In genomic region chr6:30264731-30265130, GRCh38 we compare ENCODE assay signal across 21 cellular contexts. TPM values are rescaled to one million over a fixed set of nuclear protein-coding genes. Genes with fewer than 3 reads are reported as not detected.
DNase-seq lines count a peak whose midpoint lies in the region; ATAC-seq and TF ChIP-seq lines count a peak whose summit lies in the region.
"Had no signal": no experiment of that assay in that cellular context is flagged by ENCODE, and none has a peak within 500 bp of the region (broad histone marks: within the 10 kb centered on the region; RNA-seq: fewer than 3 reads in every experiment).

No MANE protein-coding gene starts in this region.

- peaks cover 4% of the 10 kb centered on the region for H3K9me3 ChIP-seq in trophoblast cell (ENCODE audit: insufficient read depth, low read depth, low read length)
- H3K9me3 ChIP-seq: breast epithelium, SJCRH30, tibial nerve had no signal

- TF ChIP-seq CTCF in fibroblast of mammary gland (conservative IDR thresholded peaks at IDR 0.05; ENCODE audit: control insufficient read depth, insufficient read depth, low read depth, low read length) (no peak), coronary artery (IDR thresholded peaks at IDR 0.05) (no peak)

- in situ Hi-C loops in G401 (cut with HindIII; ENCODE audit: low sequenced_read_pairs), result no loop called here

- no peak overlapping the region for H2BK5ac ChIP-seq in trophoblast cell (ENCODE audit: low read depth, low read length, poor library complexity)

- H3K23ac ChIP-seq in trophoblast cell (ENCODE audit: low read length), result no peak overlapping the region

- ATAC-seq in HG03354 (IDR thresholded peaks at IDR 0.05; ENCODE audit: poor library complexity, severe bottlenecking, unreplicated experiment), result no peak
- ATAC-seq in GM21360 (IDR thresholded peaks at IDR 0.05; ENCODE audit: unreplicated experiment), result no peak
- ATAC-seq: activated CD8-positive, alpha-beta T cell treated with anti-CD3 and anti-CD28 coated beads for 36 hours; PC-3 had no signal

- no peak overlapping the region for H2BK120ac ChIP-seq in trophoblast cell (ENCODE audit: insufficient read depth, low read length, poor library complexity)

- no peak overlapping the region for H3K14ac ChIP-seq in trophoblast cell (ENCODE audit: low read length)

- no peak overlapping the region for H4K8ac ChIP-seq in trophoblast cell (ENCODE audit: low read depth, low read length)

- peaks cover 0 to 8% of the 10 kb centered on the region in 2 experiments for H3K36me3 ChIP-seq in trophoblast cell (ENCODE audit: control insufficient read depth in 1 of 2, insufficient read depth in 2 of 2, low read length in 2 of 2)
- H3K36me3 ChIP-seq: breast epithelium, SJCRH30 had no signal

- no peak overlapping the region for H3K4me3 ChIP-seq in fibroblast of mammary gland (ENCODE audit: control insufficient read depth, low read depth, low read length)
- H3K4me3 ChIP-seq in trophoblast cell (ENCODE audit: low read depth, low read length), result no peak overlapping the region
- no peak overlapping the region for H3K4me3 ChIP-seq in coronary artery
- H3K4me3 ChIP-seq: breast epithelium, SJCRH30, tibial nerve had no signal

- peaks cover 2% of the 10 kb centered on the region for H3K79me2 ChIP-seq in trophoblast cell (ENCODE audit: control insufficient read depth, insufficient read depth, low read length, poor library complexity)

- H3K18ac ChIP-seq in trophoblast cell (ENCODE audit: low read length), result no peak overlapping the region

- H3K4me2 ChIP-seq in trophoblast cell (ENCODE audit: low read length), result no peak overlapping the region

- H3K9ac ChIP-seq in trophoblast cell (ENCODE audit: low read length), result no peak overlapping the region

- H4K12ac ChIP-seq in trophoblast cell (ENCODE audit: low read depth, low read length), result no peak overlapping the region

- DNase-seq in G401 (ENCODE audit: low spot score), result peak; percentile 20
- DNase-seq in amniotic epithelial cell (ENCODE audit: low read depth), result peak; percentile 10
- peak; percentile 42 for DNase-seq in fibroblast of mammary gland (ENCODE audit: low read depth)
- peak; percentile 21 to 64 for DNase-seq in trophoblast cell
- no peak for DNase-seq in activated naive CD4-positive, alpha-beta T cell (lab: John Stamatoyannopoulos, UW)
- DNase-seq in coronary artery (ENCODE audit: low spot score), result no peak
- DNase-seq: activated B cell treated with CpG ODN at 0.5 μM for 24 hours; activated CD8-positive, alpha-beta T cell treated with anti-CD3 and anti-CD28 coated beads for 36 hours; activated naive CD4-positive, alpha-beta T cell treated with anti-CD3 and anti-CD28 coated beads, Interleukin-2, amount 50 U/mL, for 16 hours; activated T-cell treated with anti-CD3 and anti-CD28 coated beads, Interleukin-2, amount 50 U/mL, for 24 hours; H7; NCI-H146; NCI-H82; PC-3; retina; SJCRH30 had no signal

- H4K91ac ChIP-seq in trophoblast cell (ENCODE audit: low read depth, low read length), result no peak overlapping the region

- no peak overlapping the region for H2AFZ ChIP-seq in trophoblast cell (ENCODE audit: insufficient read depth, low read length, poor library complexity)

- H3K27ac ChIP-seq in trophoblast cell (ENCODE audit: low read depth, low read length), result no peak overlapping the region
- no peak overlapping the region for H3K27ac ChIP-seq in coronary artery
- H3K27ac ChIP-seq: breast epithelium, epithelial cell of prostate, SJCRH30, tibial nerve had no signal

- H3K4me1 ChIP-seq in trophoblast cell (ENCODE audit: control insufficient read depth in 1 of 2, insufficient read depth in 2 of 2, low read length in 2 of 2), result peaks cover 10 to 13% of the 10 kb centered on the region in 2 experiments
- H3K4me1 ChIP-seq: breast epithelium, SJCRH30 had no signal

- no peak overlapping the region for H3K4ac ChIP-seq in trophoblast cell (ENCODE audit: low read depth, low read length)

- H2BK12ac ChIP-seq in trophoblast cell (ENCODE audit: low read length), result no peak overlapping the region

- WGBS in trophoblast cell (ENCODE audit: extremely low coverage, insufficient coverage, insufficient read length), result no CpG with 5 or more reads among the region's 7 CpGs

- no peak overlapping the region for H2AK5ac ChIP-seq in trophoblast cell (ENCODE audit: low read length)

- H3K79me1 ChIP-seq in trophoblast cell (ENCODE audit: low read length), result peaks cover 1% of the 10 kb centered on the region

- H3K27me3 ChIP-seq in trophoblast cell (ENCODE audit: insufficient read depth, low read length), result peaks cover 4% of the 10 kb centered on the region
- H3K27me3 ChIP-seq: breast epithelium, SJCRH30, tibial nerve had no signal

RNA-seq across cellular contexts. Expression of gene TRIM26, which starts 51.5 kb away (rescaled TPM):
- total RNA-seq in G401 (2014; rRNA removed; shearing (Covaris generic)), result 41.7 and 61.2 TPM in 2 replicates
- 22.7 and 23.3 TPM in 2 replicates for polyA plus RNA-seq in trophoblast cell (2013)

Comparison
In these comparisons a context has a peak if more than half of its experiments do, and no peak if none do; other contexts are left out.
1. DNase-seq: peak in G401 (single experiment), amniotic epithelial cell (single experiment), fibroblast of mammary gland (single experiment) and trophoblast cell (2 of 2); none in activated naive CD4-positive, alpha-beta T cell (0 of 4) and coronary artery (single experiment).